In genomic region chr1:69223156-69223555, GRCh38 we compare ENCODE assay signal across 7 cellular contexts.
"Had no signal": no experiment of that assay in that cellular context is flagged by ENCODE, and none has a peak within 500 bp of the region (broad histone marks: within the 10 kb centered on the region; RNA-seq: fewer than 3 reads in every experiment).

No MANE protein-coding gene starts in this region.

- FAIRE-seq: HTR-8/SVneo, K562 had no signal

- H3K9ac ChIP-seq: KMS-11 had no signal

- H3K27ac ChIP-seq: HL-60, KMS-11 had no signal

- H3K4me2 ChIP-seq: KMS-11 had no signal

- H3K4me3 ChIP-seq: K562 had no signal

- DNase-seq: IMR-90, KBM-7, KG1 had no signal

- ATAC-seq: K562 had no signal
